In the genomic region with DNA sequence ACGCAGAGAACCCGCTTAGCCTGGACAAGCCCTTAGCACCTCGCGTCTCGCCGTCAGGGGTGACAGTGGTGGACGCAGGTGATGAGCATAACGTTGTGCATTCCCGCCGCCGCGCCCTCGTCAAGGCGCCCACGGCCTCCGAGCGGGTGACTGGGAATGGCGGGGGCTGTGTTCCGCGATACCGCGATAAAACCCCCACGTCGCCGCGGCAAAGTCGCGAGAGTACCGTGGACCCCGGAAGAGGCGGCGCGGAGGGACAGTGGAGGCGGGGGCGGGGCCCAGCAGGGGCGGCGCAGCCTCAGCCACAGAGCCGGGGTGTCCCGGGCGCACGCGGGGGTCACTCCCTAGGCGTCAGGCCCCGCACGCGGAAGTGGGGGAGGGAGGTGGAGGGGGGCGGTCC, we compare ENCODE assay signal across 8 cellular contexts.
DNase-seq lines count a peak whose midpoint lies in the region; ATAC-seq and TF ChIP-seq lines count a peak whose summit lies in the region.

No MANE protein-coding gene starts in this region.

- H3K27ac ChIP-seq in WERI-Rb-1 = no peak overlapping the region

- H3K36me3 ChIP-seq in WERI-Rb-1 = no peaks in the 10 kb centered on the region

- DNase-seq in HK-2 (ENCODE audit: unreplicated experiment) = peak; percentile 67
- peak; percentile 36 for DNase-seq in activated T-helper 1 cell treated with Interleukin-2 at 50 U/mL for 16 hours (ENCODE audit: low read depth)
- DNase-seq in foreskin melanocyte = peak; percentile 33
- DNase-seq in stimulated activated CD4-positive, alpha-beta T cell treated with anti-CD3 and anti-CD28 coated beads, Interleukin-12 subunit alpha, Interleukin-12 subunit beta, amount 100 ng/mL, for 48 hours (ENCODE audit: low read depth in 2 of 3, low spot score in 1 of 3) = peak; percentile 28 to 62 (median 38)
- DNase-seq in WERI-Rb-1 = no peak
- DNase-seq in NCI-H510A treated with DMSO at 0.1 percent for 48 hours (lab: John Stamatoyannopoulos, UW) = no peak
- DNase-seq in midbrain (lab: John Stamatoyannopoulos, UW) = no peak

- H3K27me3 ChIP-seq in WERI-Rb-1 (ENCODE audit: insufficient read depth, low read depth, severe bottlenecking) = no peaks in the 10 kb centered on the region

- no peak for ATAC-seq in HG02642 (IDR thresholded peaks at IDR 0.05; ENCODE audit: poor library complexity, unreplicated experiment)

- H3K9me3 ChIP-seq in WERI-Rb-1 (ENCODE audit: severe bottlenecking) = peaks cover 9% of the 10 kb centered on the region

- no peak overlapping the region for H3K4me3 ChIP-seq in WERI-Rb-1 (ENCODE audit: low read depth, low read length)

- no peak for TF ChIP-seq CTCF in WERI-Rb-1 (IDR thresholded peaks at IDR 0.05; ENCODE audit: low read depth, low read length)

Comparison
In these comparisons a context has a peak if more than half of its experiments do, and no peak if none do; other contexts are left out.
1. DNase-seq: peak in HK-2 (single experiment), activated T-helper 1 cell treated with Interleukin-2 at 50 U/mL for 16 hours (single experiment), foreskin melanocyte (single experiment) and stimulated activated CD4-positive, alpha-beta T cell treated with anti-CD3 and anti-CD28 coated beads, Interleukin-12 subunit alpha, Interleukin-12 subunit beta, amount 100 ng/mL, for 48 hours (3 of 3); none in WERI-Rb-1 (single experiment), NCI-H510A treated with DMSO at 0.1 percent for 48 hours (single experiment) and midbrain (single experiment).